In the genomic region with DNA sequence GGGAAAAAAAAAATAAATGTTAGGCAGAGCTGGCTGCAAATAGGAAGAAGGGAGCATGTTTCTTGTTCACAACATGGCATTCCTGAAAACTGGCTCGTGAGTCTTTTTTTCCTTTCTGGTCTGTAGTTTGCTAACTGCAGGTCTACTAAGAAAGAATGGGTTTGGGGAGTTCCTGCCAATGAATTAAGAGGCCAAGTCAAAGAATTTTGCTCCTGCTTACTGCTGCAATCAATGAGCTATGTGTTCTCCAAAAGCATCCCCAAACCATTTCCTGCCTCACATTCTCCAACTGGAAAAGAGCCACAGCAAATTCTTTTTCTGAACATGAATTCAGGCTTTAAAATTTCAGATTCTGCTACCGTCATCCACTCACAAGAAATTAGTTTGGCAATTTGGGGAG, we compare ENCODE assay signal across 21 cellular contexts.
DNase-seq lines count a peak whose midpoint lies in the region; ATAC-seq and TF ChIP-seq lines count a peak whose summit lies in the region.
"Had no signal": no experiment of that assay in that cellular context is flagged by ENCODE, and none has a peak within 500 bp of the region (broad histone marks: within the 10 kb centered on the region; RNA-seq: fewer than 3 reads in every experiment).

No MANE protein-coding gene starts in this region.

- ATAC-seq in HG02870 (IDR thresholded peaks at IDR 0.05; ENCODE audit: unreplicated experiment), result no peak
- no peak for ATAC-seq in HG02852 (IDR thresholded peaks at IDR 0.05; ENCODE audit: unreplicated experiment)

- DNase-seq in GM04503 (ENCODE audit: low read depth), result peak; percentile 50
- DNase-seq in astrocyte of the cerebellum (ENCODE audit: low read depth), result peak; percentile 26
- DNase-seq in fibroblast of the aortic adventitia (ENCODE audit: low read depth), result peak; percentile 74
- peak; percentile 29 for DNase-seq in stromal cell of bone marrow (ENCODE audit: low read depth)
- DNase-seq in NCI-H2081 (lab: John Stamatoyannopoulos, UW), result no peak
- DNase-seq: Caco-2, DMS153, EL, H7, HFFc6, Karpas-422, MG63, NCI-H1048, NCI-H1436 treated with DMSO at 0.1 percent for 48 hours, NCI-H2029, NCI-H2171, NCI-H526, SW 1271 had no signal

- H3K4me3 ChIP-seq in astrocyte of the cerebellum (ENCODE audit: low read depth, low read length) (no peak overlapping the region), fibroblast of the aortic adventitia (ENCODE audit: low read depth, low read length) (no peak overlapping the region)
- H3K4me3 ChIP-seq: MG63, SJSA1 had no signal

- TF ChIP-seq CTCF in astrocyte of the cerebellum (IDR thresholded peaks at IDR 0.05; ENCODE audit: low read depth, low read length, missing control alignments), result no peak
- no peak for TF ChIP-seq CTCF in fibroblast of the aortic adventitia (IDR thresholded peaks at IDR 0.05; ENCODE audit: insufficient read depth, low read length)

- in situ Hi-C loops in astrocyte of the cerebellum (cut with HindIII; ENCODE audit: low sequenced_read_pairs), result no loop called here

Comparison
In these comparisons a context has a peak if more than half of its experiments do, and no peak if none do; other contexts are left out.
1. DNase-seq: peak in GM04503 (single experiment), astrocyte of the cerebellum (single experiment), fibroblast of the aortic adventitia (single experiment) and stromal cell of bone marrow (single experiment); none in NCI-H2081 (0 of 2).